In genomic region chr12:82695531-82695930, GRCh38 we compare ENCODE assay signal across 23 cellular contexts. TPM values are rescaled to one million over a fixed set of nuclear protein-coding genes. Genes with fewer than 3 reads are reported as not detected.
"Had no signal": no experiment of that assay in that cellular context is flagged by ENCODE, and none has a peak within 500 bp of the region (broad histone marks: within the 10 kb centered on the region; RNA-seq: fewer than 3 reads in every experiment).

No MANE protein-coding gene starts in this region.

- FAIRE-seq: kidney, pancreas had no signal

- DNase-seq: effector memory CD8-positive, alpha-beta T cell; esophagus squamous epithelium; immature natural killer cell; kidney; left cardiac atrium; left ventricle myocardium superior; natural killer cell; nucleus accumbens; pancreas; right cardiac atrium; stimulated activated CD4-positive, alpha-beta T cell treated with anti-CD3 and anti-CD28 coated beads, Interleukin-4, amount 100 ng/mL, for 1 hour; stimulated activated CD8-positive, alpha-beta memory T cell treated with anti-CD3 and anti-CD28 coated beads, Interleukin-4, amount 100 ng/mL, for 48 hours; stimulated activated naive CD8-positive, alpha-beta T cell treated with anti-CD3 and anti-CD28 coated beads, Interleukin-15, Interleukin-2, amounts not matched to agents 100 U/mL and 50 U/mL, for 24 hours; tibial artery; upper lobe of left lung; uterus had no signal

- H3K27me3 Mint-ChIP-seq: dendritic cell treated with granulocyte-macrophage colony-stimulating factor and Interleukin-4, amounts not matched to agents 40 ng/mL and 50 ng/mL, for 4 days; effector memory CD8-positive, alpha-beta T cell; progenitor cell of endocrine pancreas had no signal

- H3K9me3 ChIP-seq: esophagus squamous epithelium, pancreas, suprapubic skin, tibial artery, upper lobe of left lung, uterus had no signal

- H3K4me3 ChIP-seq: esophagus squamous epithelium, lung, pancreas, suprapubic skin, tibial artery, upper lobe of left lung, uterus had no signal

- ATAC-seq: effector memory CD8-positive, alpha-beta T cell; foreskin keratinocyte; left cardiac atrium; left ventricle myocardium superior; natural killer cell; pancreas; right cardiac atrium; stimulated activated effector memory CD8-positive, alpha-beta T cell treated with anti-CD3 and anti-CD28 coated beads, Interleukin-12 subunit alpha, Interleukin-12 subunit beta, amount 100 ng/mL, for 72 hours; stimulated activated naive CD8-positive, alpha-beta T cell treated with anti-CD3 and anti-CD28 coated beads, Interleukin-15, Interleukin-2, amounts not matched to agents 100 U/mL and 50 U/mL, for 24 hours had no signal

- H3K36me3 Mint-ChIP-seq: immature natural killer cell; natural killer cell; stimulated activated effector memory CD8-positive, alpha-beta T cell treated with anti-CD3 and anti-CD28 coated beads, Interleukin-12 subunit alpha, Interleukin-12 subunit beta, amount 100 ng/mL, for 72 hours had no signal

- H3K4me1 ChIP-seq: esophagus squamous epithelium, foreskin keratinocyte, pancreas, suprapubic skin, tibial artery, uterus had no signal

- H3K27me3 ChIP-seq: esophagus squamous epithelium, foreskin keratinocyte, pancreas, suprapubic skin, tibial artery, upper lobe of left lung, uterus had no signal

- H3K27ac Mint-ChIP-seq: dendritic cell treated with granulocyte-macrophage colony-stimulating factor and Interleukin-4, amounts not matched to agents 40 ng/mL and 50 ng/mL, for 4 days; effector memory CD8-positive, alpha-beta T cell; immature natural killer cell; natural killer cell; progenitor cell of endocrine pancreas; stimulated activated effector memory CD8-positive, alpha-beta T cell treated with anti-CD3 and anti-CD28 coated beads, Interleukin-12 subunit alpha, Interleukin-12 subunit beta, amount 100 ng/mL, for 72 hours had no signal

- H3K4me1 Mint-ChIP-seq: immature natural killer cell; natural killer cell; stimulated activated effector memory CD8-positive, alpha-beta T cell treated with anti-CD3 and anti-CD28 coated beads, Interleukin-12 subunit alpha, Interleukin-12 subunit beta, amount 100 ng/mL, for 72 hours had no signal

- H3K4me3 Mint-ChIP-seq: dendritic cell treated with granulocyte-macrophage colony-stimulating factor and Interleukin-4, amounts not matched to agents 40 ng/mL and 50 ng/mL, for 4 days; effector memory CD8-positive, alpha-beta T cell; immature natural killer cell; natural killer cell; neural crest cell; stimulated activated effector memory CD8-positive, alpha-beta T cell treated with anti-CD3 and anti-CD28 coated beads, Interleukin-12 subunit alpha, Interleukin-12 subunit beta, amount 100 ng/mL, for 72 hours had no signal

- H3K9me3 Mint-ChIP-seq: dendritic cell treated with granulocyte-macrophage colony-stimulating factor and Interleukin-4, amounts not matched to agents 40 ng/mL and 50 ng/mL, for 4 days; effector memory CD8-positive, alpha-beta T cell; immature natural killer cell; natural killer cell; neural crest cell; stimulated activated effector memory CD8-positive, alpha-beta T cell treated with anti-CD3 and anti-CD28 coated beads, Interleukin-12 subunit alpha, Interleukin-12 subunit beta, amount 100 ng/mL, for 72 hours had no signal

- H3K27ac ChIP-seq: esophagus squamous epithelium, foreskin keratinocyte, pancreas, suprapubic skin, tibial artery, upper lobe of left lung, uterus had no signal

- H3K36me3 ChIP-seq: pancreas, suprapubic skin, tibial artery, upper lobe of left lung, uterus had no signal

RNA-seq across cellular contexts. Expression of gene TMTC2, which starts 8.8 kb away (rescaled TPM):
- polyA plus RNA-seq: immature natural killer cell had no signal
